Comparison of ENCODE assay signal across 22 cellular contexts in the genomic region with DNA sequence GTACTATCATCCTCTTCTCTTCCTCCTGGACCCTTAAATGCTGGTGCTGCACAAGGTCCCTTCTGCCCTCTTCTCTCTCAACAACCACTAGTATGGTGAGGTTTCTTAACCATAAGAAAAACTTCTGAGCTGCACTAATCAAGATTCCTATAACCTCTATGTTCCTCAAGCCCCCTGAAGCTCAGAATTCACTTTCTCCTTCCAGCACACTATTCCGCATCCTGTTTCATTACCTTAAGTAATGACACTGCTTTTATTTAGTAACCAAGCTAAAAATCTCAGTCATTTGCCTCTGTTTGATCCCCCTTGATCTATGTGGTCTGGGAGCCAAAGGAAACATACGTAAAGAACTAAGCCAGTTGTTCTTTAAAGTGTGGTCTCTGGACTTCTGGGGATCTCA. TPM values are rescaled to one million over a fixed set of nuclear protein-coding genes. Genes with fewer than 3 reads are reported as not detected.
DNase-seq lines count a peak whose midpoint lies in the region; ATAC-seq and TF ChIP-seq lines count a peak whose summit lies in the region.
"Had no signal": no experiment of that assay in that cellular context is flagged by ENCODE, and none has a peak within 500 bp of the region (broad histone marks: within the 10 kb centered on the region; RNA-seq: fewer than 3 reads in every experiment).

No MANE protein-coding gene starts in this region.

- H3K36me3 ChIP-seq in CD4-positive, alpha-beta memory T cell (ENCODE audit: insufficient read depth, low read length) = peaks cover 28% of the 10 kb centered on the region
- H3K36me3 ChIP-seq in IMR-90 (ENCODE audit: control insufficient read depth, insufficient read depth, low read length) = peaks cover 20% of the 10 kb centered on the region

- TF ChIP-seq RAD21 in IMR-90 (IDR thresholded peaks at IDR 0.05; ENCODE audit: low read length) = no peak

- no peak overlapping the region for H2BK5ac ChIP-seq in IMR-90 (ENCODE audit: low read depth, low read length, poor library complexity, severe bottlenecking)

- peak overlapping the region; percentile 1 to 82 (median 43) for H3K27ac Mint-ChIP-seq in CD4-positive, alpha-beta memory T cell
- H3K27ac Mint-ChIP-seq in effector memory CD8-positive, alpha-beta T cell = peak overlapping the region; percentile 5 to 72
- peak overlapping the region; percentile 8 for H3K27ac Mint-ChIP-seq in osteocyte (ENCODE audit: unreplicated experiment)
- H3K27ac Mint-ChIP-seq: dendritic cell treated with granulocyte-macrophage colony-stimulating factor and Interleukin-4, amounts not matched to agents 40 ng/mL and 50 ng/mL, for 4 days had no signal

- H3K9me1 ChIP-seq in IMR-90 (ENCODE audit: insufficient read depth, low read length) = peaks cover 17% of the 10 kb centered on the region

- DNase-seq in CD4-positive, alpha-beta memory T cell = no peak
- DNase-seq in IMR-90 (no peak), osteocyte (ENCODE audit: extremely low spot score, unreplicated experiment) (no peak), midbrain (lab: John Stamatoyannopoulos, UW) (no peak)
- DNase-seq in effector memory CD8-positive, alpha-beta T cell = no peak
- DNase-seq in activated CD8-positive, alpha-beta memory T cell treated with anti-CD3 and anti-CD28 coated beads, Interleukin-2, amount 50 U/mL, for 48 hours = no peak
- DNase-seq: activated CD4-positive, alpha-beta T cell treated with anti-CD3 and anti-CD28 coated beads, Interleukin-2, amount 50 U/mL, for 4 hours; brain microvascular endothelial cell; DND-41; H9; NCI-H1048; NCI-H1930; NCI-H345; pancreas; PC-3; SHP77; thyroid gland had no signal

- ATAC-seq in IMR-90 (ENCODE audit: low read depth) (no peak), GM18519 (IDR thresholded peaks at IDR 0.05; ENCODE audit: low FRiP score, unreplicated experiment) (no peak)
- no peak for ATAC-seq in effector memory CD8-positive, alpha-beta T cell (replicated peaks)
- ATAC-seq: pancreas, PC-3, sciatic nerve had no signal

- POLR2A ChIA-PET in CD4-positive, alpha-beta memory T cell (lab: Charles Lee; ENCODE audit: partially characterized antibody) = interaction anchor here (1.6 to 3.6 kb wide), 5 partner anchors 9 to 19 kb away, joined by 4 to 15 read pairs (median 7); no protein-coding TSS in a partner anchor
- POLR2A ChIA-PET in IMR-90 (lab: Charles Lee; ENCODE audit: unreplicated experiment) = no interaction called here

- H4K91ac ChIP-seq in IMR-90 (ENCODE audit: insufficient read depth, low read depth, low read length) = no peak overlapping the region

- peaks cover 65 to 100% (median 84%) of the 10 kb centered on the region in 4 donors for H3K4me1 Mint-ChIP-seq in CD4-positive, alpha-beta memory T cell
- H3K4me1 Mint-ChIP-seq in effector memory CD8-positive, alpha-beta T cell (ENCODE audit: low read depth in 2 of 2) = peaks cover 64 to 92% of the 10 kb centered on the region in 2 donors
- peaks cover 65% of the 10 kb centered on the region for H3K4me1 Mint-ChIP-seq in osteocyte (ENCODE audit: unreplicated experiment)

- intact Hi-C loops in CD4-positive, alpha-beta memory T cell (cut with micrococcal nuclease) = loop anchor here (2.0 kb wide), 1 partner anchor 18 kb away; no protein-coding TSS in a partner anchor
- intact Hi-C loops in IMR-90 (cut with micrococcal nuclease) = no loop called here

- no peaks in the 10 kb centered on the region for H3K9me3 ChIP-seq in CD4-positive, alpha-beta memory T cell (ENCODE audit: control insufficient read depth in 1 of 2, low read length in 2 of 2)
- no peaks in the 10 kb centered on the region for H3K9me3 ChIP-seq in IMR-90 (ENCODE audit: control insufficient read depth, insufficient read depth, low read length)
- H3K9me3 ChIP-seq: pancreas, thyroid gland had no signal

- no peak overlapping the region for H4K5ac ChIP-seq in IMR-90 (ENCODE audit: low read depth, low read length)

- no peak overlapping the region for H2AK9ac ChIP-seq in IMR-90 (replicated peaks; ENCODE audit: low read depth, low read length, poor library complexity)

- CTCF ChIA-PET in CD4-positive, alpha-beta memory T cell (lab: Charles Lee; ENCODE audit: partially characterized antibody) = interaction anchor here (0.8 to 4.0 kb wide), 4 partner anchors 13 to 129 kb away, joined by 3 to 17 read pairs (median 4); a partner anchor contains a TSS
- CTCF ChIA-PET in IMR-90 (lab: Yijun Ruan, JAX) = no interaction called here

- no peaks in the 10 kb centered on the region for H3K27me3 ChIP-seq in CD4-positive, alpha-beta memory T cell (ENCODE audit: insufficient read depth, low read length)
- no peaks in the 10 kb centered on the region for H3K27me3 ChIP-seq in IMR-90 (ENCODE audit: control insufficient read depth, insufficient read depth, low read length)
- H3K27me3 ChIP-seq: brain microvascular endothelial cell, pancreas, thyroid gland had no signal

- no peak overlapping the region for H3K27ac ChIP-seq in CD4-positive, alpha-beta memory T cell (ENCODE audit: low read depth, low read length)
- no peak overlapping the region for H3K27ac ChIP-seq in IMR-90 (ENCODE audit: insufficient read depth, low read length)
- H3K27ac ChIP-seq: brain microvascular endothelial cell, KMS-11, pancreas, VCaP had no signal

- H2BK120ac ChIP-seq in IMR-90 (ENCODE audit: low read depth, low read length) = no peak overlapping the region

- no peak overlapping the region for H3K18ac ChIP-seq in IMR-90 (ENCODE audit: low read depth, low read length)

- no peak overlapping the region for H3K56ac ChIP-seq in IMR-90 (ENCODE audit: extremely low read depth, insufficient read depth, low read length)

- no peak overlapping the region for H2AK5ac ChIP-seq in IMR-90 (ENCODE audit: low read depth, low read length)

- H2BK20ac ChIP-seq in IMR-90 (ENCODE audit: low read depth, low read length) = no peak overlapping the region

- TF ChIP-seq CTCF in IMR-90 (conservative IDR thresholded peaks at IDR 0.05; ENCODE audit: low read depth, low read length) (no peak), osteocyte (IDR thresholded peaks at IDR 0.05) (no peak)

- no CpG with 5 or more reads among the region's 2 CpGs for WGBS in IMR-90 (ENCODE audit: extremely low coverage in 2 of 2, insufficient read length in 1 of 2), 2 experiments

- no peak overlapping the region for H2BK15ac ChIP-seq in IMR-90 (ENCODE audit: low read depth, low read length)

- in situ Hi-C loops in IMR-90 (cut with MboI; ENCODE audit: low sequenced_read_pairs) = no loop called here

- H3K4me3 ChIP-seq in CD4-positive, alpha-beta memory T cell (ENCODE audit: low read length in 2 of 2) = no peak overlapping the region
- no peak overlapping the region for H3K4me3 ChIP-seq in IMR-90 (ENCODE audit: insufficient read depth, low read depth, low read length)
- H3K4me3 ChIP-seq: pancreas, thyroid gland had no signal

- H3K4me1 ChIP-seq in CD4-positive, alpha-beta memory T cell (ENCODE audit: insufficient read depth, low read length) = peaks cover 97% of the 10 kb centered on the region
- H3K4me1 ChIP-seq in IMR-90 (ENCODE audit: control insufficient read depth, insufficient read depth, low read length) = peaks cover 11% of the 10 kb centered on the region

- no peaks in the 10 kb centered on the region for H3K9me3 Mint-ChIP-seq in CD4-positive, alpha-beta memory T cell
- H3K9me3 Mint-ChIP-seq in effector memory CD8-positive, alpha-beta T cell = no peaks in the 10 kb centered on the region
- H3K9me3 Mint-ChIP-seq in osteocyte (ENCODE audit: unreplicated experiment) = no peaks in the 10 kb centered on the region
- H3K9me3 Mint-ChIP-seq: dendritic cell treated with granulocyte-macrophage colony-stimulating factor and Interleukin-4, amounts not matched to agents 40 ng/mL and 50 ng/mL, for 4 days; H9 had no signal

- no peak overlapping the region for H3K4me2 ChIP-seq in IMR-90 (ENCODE audit: low read depth, low read length)
- H3K4me2 ChIP-seq: KMS-11 had no signal

- no TSS peak for BruUV-seq in IMR-90 (replicated peaks; lab: Mats Ljungman, UMichigan)

- H3K4ac ChIP-seq in IMR-90 (ENCODE audit: low read depth, low read length) = no peak overlapping the region

- H4K20me1 ChIP-seq in IMR-90 (ENCODE audit: insufficient read depth, low read length) = peaks cover 98% of the 10 kb centered on the region

- H3K27me3 Mint-ChIP-seq in CD4-positive, alpha-beta memory T cell = no peaks in the 10 kb centered on the region
- H3K27me3 Mint-ChIP-seq in effector memory CD8-positive, alpha-beta T cell = no peaks in the 10 kb centered on the region
- H3K27me3 Mint-ChIP-seq in osteocyte (ENCODE audit: unreplicated experiment) = no peaks in the 10 kb centered on the region
- H3K27me3 Mint-ChIP-seq: dendritic cell treated with granulocyte-macrophage colony-stimulating factor and Interleukin-4, amounts not matched to agents 40 ng/mL and 50 ng/mL, for 4 days had no signal

- dilution Hi-C loops in IMR-90 (cut with HindIII; ENCODE audit: low sequenced_read_pairs, unreplicated experiment) = no loop called here

- H3K79me1 ChIP-seq in IMR-90 (ENCODE audit: low read depth in 1 of 2, low read length in 2 of 2) = peaks cover 20 to 86% of the 10 kb centered on the region in 2 experiments

- no peak overlapping the region for H4K8ac ChIP-seq in IMR-90 (ENCODE audit: low read depth in 2 of 2, low read length in 2 of 2)

- no peak overlapping the region for H3K14ac ChIP-seq in IMR-90 (replicated peaks; ENCODE audit: low read depth, low read length)

- H3K4me3 Mint-ChIP-seq in CD4-positive, alpha-beta memory T cell = peak overlapping the region in 6 of 8 donors; percentile 2 to 51 (median 14)
- H3K4me3 Mint-ChIP-seq in effector memory CD8-positive, alpha-beta T cell = peak overlapping the region in 1 of 2 donors; percentile 70
- no peak overlapping the region for H3K4me3 Mint-ChIP-seq in osteocyte (ENCODE audit: unreplicated experiment)
- H3K4me3 Mint-ChIP-seq: dendritic cell treated with granulocyte-macrophage colony-stimulating factor and Interleukin-4, amounts not matched to agents 40 ng/mL and 50 ng/mL, for 4 days; H9 had no signal

- H2AFZ ChIP-seq in IMR-90 (replicated peaks; ENCODE audit: low read length, poor library complexity) = no peak overlapping the region

- peaks cover 27 to 58% of the 10 kb centered on the region in 2 donors for H3K36me3 Mint-ChIP-seq in CD4-positive, alpha-beta memory T cell
- H3K36me3 Mint-ChIP-seq in effector memory CD8-positive, alpha-beta T cell (ENCODE audit: insufficient read depth) = peaks cover 45% of the 10 kb centered on the region
- peaks cover 31% of the 10 kb centered on the region for H3K36me3 Mint-ChIP-seq in osteocyte (ENCODE audit: unreplicated experiment)

- peak overlapping the region; percentile 29; the same call in 1 of the 2 replicates for H3K23ac ChIP-seq in IMR-90 (ENCODE audit: low read depth, low read length)

- TF ChIP-seq POLR2A in IMR-90 (IDR thresholded peaks at IDR 0.05; ENCODE audit: low read depth, low read length) = no peak

- H3K9ac ChIP-seq in IMR-90 (ENCODE audit: low read depth, low read length) = no peak overlapping the region
- H3K9ac ChIP-seq: KMS-11 had no signal

RNA-seq across cellular contexts. Expression of a gene that starts 20.1 kb away (rescaled TPM):
- total RNA-seq in CD4-positive, alpha-beta memory T cell = 100 to 1,000 TPM; 190 to 206 TPM
- polyA plus RNA-seq in CD4-positive, alpha-beta memory T cell = 10 to 100 TPM in 1 of 2 donors, 1 to 10 TPM in 1; 6.7 to 24.3 TPM
- total RNA-seq in IMR-90 (2012; rRNA removed) (48.0 and 49.6 TPM in 2 replicates), osteocyte (99.0 and 102 TPM in 2 replicates)
- 15.6 and 19.1 TPM in 2 replicates for polyA plus RNA-seq in IMR-90 (2012; rRNA removed)
- 9.3 and 9.8 TPM in 2 replicates for polyA plus RNA-seq in IMR-90 (2012; cell fraction: cytosol; rRNA removed)
- 29.7 and 54.2 TPM in 2 replicates for polyA plus RNA-seq in IMR-90 (2012; cell fraction: nucleus; rRNA removed; ENCODE audit: low replicate concordance)
